ENCODE assay signal across 26 cellular contexts in the genomic region with DNA sequence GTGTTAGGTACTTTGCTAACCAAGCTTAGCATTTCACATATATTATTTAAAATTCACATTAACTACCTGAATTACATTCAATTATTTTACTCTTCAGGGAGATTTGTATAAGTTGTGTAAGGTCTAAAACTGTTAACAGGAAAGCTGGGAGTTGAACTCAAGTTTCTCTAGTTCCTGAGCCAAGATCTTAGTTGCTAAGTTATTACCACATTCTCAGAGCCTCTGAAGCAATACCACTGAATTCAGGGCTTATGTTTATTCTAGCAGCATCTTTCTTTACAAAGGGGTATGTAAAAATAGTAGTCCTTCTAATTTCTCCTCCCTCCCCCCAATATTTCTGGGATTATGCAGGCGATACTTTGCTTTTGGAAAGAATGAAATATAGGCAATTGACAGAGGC.
"Had no signal": no experiment of that assay in that cellular context is flagged by ENCODE, and none has a peak within 500 bp of the region (broad histone marks: within the 10 kb centered on the region; RNA-seq: fewer than 3 reads in every experiment).

No MANE protein-coding gene starts in this region.

- H3K4me1 ChIP-seq: colonic mucosa, spleen, suprapubic skin, tibial artery had no signal

- H3K9me3 Mint-ChIP-seq: activated CD4-positive, alpha-beta memory T cell treated with anti-CD3 and anti-CD28 coated beads for 36 hours; activated CD4-positive, alpha-beta T cell treated with anti-CD3 and anti-CD28 coated beads, Interleukin-2, amount 10 ng/mL, durations not matched to agents 24 days and 14 days; activated T-helper 1 cell treated with anti-CD3 and anti-CD28 coated beads, Interleukin-12 subunit alpha, Interleukin-12 subunit beta, Interleukin-2, Interleukin-4 antibody, amounts not matched to agents 30 ng/mL and 10 ng/mL and 1 ng/mL, durations not matched to agents 14 hours and 24 hours and 36 hours; nephron; T-helper 1 cell treated with Interleukin-12 subunit alpha and Interleukin-12 subunit beta and Interleukin-4 antibody, amounts not matched to agents 30 μg/mL and 1 μg/mL, for 36 hours had no signal

- H3K27me3 ChIP-seq: brain microvascular endothelial cell, colonic mucosa, spleen, suprapubic skin, tibial artery had no signal

- H3K4me1 Mint-ChIP-seq: activated CD4-positive, alpha-beta T cell treated with anti-CD3 and anti-CD28 coated beads, Interleukin-2, amount 10 ng/mL, durations not matched to agents 24 days and 14 days; activated naive CD8-positive, alpha-beta T cell treated with anti-CD3 and anti-CD28 coated beads for 36 hours; nephron had no signal

- H3K4me3 ChIP-seq: colonic mucosa, spleen, suprapubic skin, tibial artery had no signal

- H3K27me3 Mint-ChIP-seq: activated CD4-positive, alpha-beta memory T cell treated with anti-CD3 and anti-CD28 coated beads for 36 hours; activated CD4-positive, alpha-beta T cell treated with anti-CD3 and anti-CD28 coated beads, Interleukin-2, amount 10 ng/mL, durations not matched to agents 24 days and 14 days; activated naive CD8-positive, alpha-beta T cell treated with anti-CD3 and anti-CD28 coated beads for 36 hours had no signal

- H3K36me3 ChIP-seq: brain microvascular endothelial cell, colonic mucosa, spleen, suprapubic skin, tibial artery had no signal

- DNase-seq: activated CD4-positive, alpha-beta memory T cell treated with anti-CD3 and anti-CD28 coated beads for 36 hours; activated CD4-positive, alpha-beta T cell treated with anti-CD3 and anti-CD28 coated beads, Interleukin-2, amount 10 ng/mL, durations not matched to agents 24 days and 14 days; activated CD4-positive, CD25-positive, alpha-beta regulatory T cell treated with anti-CD3 and anti-CD28 coated beads, Interleukin-2, amount 50 U/mL, for 72 hours; activated CD8-positive, alpha-beta memory T cell treated with anti-CD3 and anti-CD28 coated beads, Interleukin-2, amount 50 U/mL, for 4 hours; activated effector memory CD4-positive, alpha-beta T cell treated with anti-CD3 and anti-CD28 coated beads, Interleukin-2, amount 50 U/mL, for 16 hours; activated naive CD4-positive, alpha-beta T cell treated with anti-CD3 and anti-CD28 coated beads for 36 hours; activated naive CD8-positive, alpha-beta T cell treated with anti-CD3 and anti-CD28 coated beads for 36 hours; activated T-cell treated with anti-CD3 and anti-CD28 coated beads, Interleukin-2, amount 50 U/mL, for 1 hour; amniotic stem cell; brain microvascular endothelial cell; colonic mucosa; effector CD8-positive, alpha-beta T cell; foreskin melanocyte; left ventricle myocardium superior; mammary epithelial cell; posterior cingulate gyrus; right cardiac atrium; spleen; stimulated activated naive CD4-positive, alpha-beta T cell; SW 1271; T-helper 9 cell; tibial artery had no signal

- H3K27ac Mint-ChIP-seq: activated CD4-positive, alpha-beta memory T cell treated with anti-CD3 and anti-CD28 coated beads for 36 hours; activated CD4-positive, alpha-beta T cell treated with anti-CD3 and anti-CD28 coated beads, Interleukin-2, amount 10 ng/mL, durations not matched to agents 24 days and 14 days; activated naive CD4-positive, alpha-beta T cell treated with anti-CD3 and anti-CD28 coated beads for 36 hours; activated naive CD8-positive, alpha-beta T cell treated with anti-CD3 and anti-CD28 coated beads for 36 hours; activated T-helper 1 cell treated with anti-CD3 and anti-CD28 coated beads, Interleukin-12 subunit alpha, Interleukin-12 subunit beta, Interleukin-2, Interleukin-4 antibody, amounts not matched to agents 30 ng/mL and 10 ng/mL and 1 ng/mL, durations not matched to agents 14 hours and 24 hours and 36 hours; nephron; T-helper 1 cell treated with Interleukin-12 subunit alpha and Interleukin-12 subunit beta and Interleukin-4 antibody, amounts not matched to agents 30 μg/mL and 1 μg/mL, for 36 hours had no signal

- H3K4me3 Mint-ChIP-seq: activated CD4-positive, alpha-beta memory T cell treated with anti-CD3 and anti-CD28 coated beads for 36 hours; activated CD4-positive, alpha-beta T cell treated with anti-CD3 and anti-CD28 coated beads, Interleukin-2, amount 10 ng/mL, durations not matched to agents 24 days and 14 days; activated naive CD4-positive, alpha-beta T cell treated with anti-CD3 and anti-CD28 coated beads for 36 hours; activated naive CD8-positive, alpha-beta T cell treated with anti-CD3 and anti-CD28 coated beads for 36 hours; activated T-helper 1 cell treated with anti-CD3 and anti-CD28 coated beads, Interleukin-12 subunit alpha, Interleukin-12 subunit beta, Interleukin-2, Interleukin-4 antibody, amounts not matched to agents 30 ng/mL and 10 ng/mL and 1 ng/mL, durations not matched to agents 14 hours and 24 hours and 36 hours; nephron; T-helper 1 cell treated with Interleukin-12 subunit alpha and Interleukin-12 subunit beta and Interleukin-4 antibody, amounts not matched to agents 30 μg/mL and 1 μg/mL, for 36 hours had no signal

- H3K27ac ChIP-seq: brain microvascular endothelial cell, colonic mucosa, spleen, suprapubic skin, tibial artery had no signal

- H3K9me3 ChIP-seq: colonic mucosa, spleen, suprapubic skin, tibial artery had no signal

- H3K36me3 Mint-ChIP-seq: activated CD4-positive, alpha-beta memory T cell treated with anti-CD3 and anti-CD28 coated beads for 36 hours; activated naive CD8-positive, alpha-beta T cell treated with anti-CD3 and anti-CD28 coated beads for 36 hours had no signal
